12 cellular contexts compared by ENCODE assay signal in the genomic region with DNA sequence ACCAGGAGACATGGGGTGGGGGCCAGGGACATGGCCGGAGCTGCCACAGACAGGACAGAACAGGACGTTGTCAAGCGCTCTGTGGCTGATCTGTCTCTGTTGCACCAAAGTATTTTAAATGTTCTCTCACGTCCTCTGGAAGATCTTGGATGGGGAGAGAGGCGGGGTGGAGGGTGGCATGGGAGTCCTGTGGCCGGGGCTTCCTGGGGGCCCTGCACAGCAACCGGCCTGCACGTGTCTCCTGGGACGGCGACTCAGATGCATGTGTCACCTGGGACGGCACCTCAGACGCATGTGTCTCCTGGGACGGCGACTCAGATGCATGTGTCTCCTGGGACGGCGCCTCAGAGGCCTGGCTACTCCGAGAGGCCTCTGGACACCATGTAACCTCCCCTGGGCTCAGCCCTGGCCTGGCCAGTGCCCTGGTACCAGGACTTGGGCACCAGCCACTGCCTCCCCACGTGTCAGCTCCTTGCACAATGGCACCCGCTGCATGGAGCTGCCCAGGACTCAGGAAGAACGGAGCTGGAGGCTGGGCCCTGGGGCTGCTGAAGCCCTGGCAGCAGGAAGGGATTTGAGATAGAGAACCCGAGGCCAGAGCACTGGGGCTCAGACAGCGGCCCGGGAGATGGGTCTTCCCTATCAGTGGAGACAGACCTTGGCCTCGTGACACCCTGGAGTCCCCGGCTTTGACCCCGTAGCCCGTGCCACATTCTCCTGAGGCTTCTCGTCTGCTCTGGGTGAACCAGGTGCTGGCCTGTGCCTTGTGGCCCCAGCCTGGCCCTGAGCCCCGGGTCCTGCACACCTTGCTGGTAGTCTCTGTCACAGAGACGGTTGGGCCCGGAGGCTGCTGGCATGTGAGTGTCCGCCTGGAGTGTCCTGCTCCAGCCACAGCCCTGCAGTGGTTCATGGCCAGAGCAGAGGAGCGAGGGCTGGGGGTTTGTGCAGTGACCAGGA. TPM values are rescaled to one million over a fixed set of nuclear protein-coding genes. Genes with fewer than 3 reads are reported as not detected.
A peak's percentile ranks its signal among the peaks of the same experiment; 100 is the strongest.
DNase-seq lines count a peak whose midpoint lies in the region; ATAC-seq, FAIRE-seq and TF ChIP-seq lines count a peak whose summit lies in the region.
"Had no signal": no experiment of that assay in that cellular context is flagged by ENCODE, and none has a peak within 500 bp of the region (broad histone marks: within the 10 kb centered on the region; RNA-seq: fewer than 3 reads in every experiment).

No MANE protein-coding gene starts in this region.

- H3K27ac Mint-ChIP-seq in stimulated activated memory B cell treated with anti-CD40 and anti-IgM and Interleukin-4, amounts not matched to agents 10 μg/mL and 1 μg/mL and 100 μg/mL, for 72 hours: peak overlapping the region; percentile 53

- no peaks in the 10 kb centered on the region for H3K27me3 ChIP-seq in SU-DHL-6 (ENCODE audit: low read length)
- H3K27me3 ChIP-seq in SJCRH30: no peaks in the 10 kb centered on the region

- no peak for ATAC-seq in activated T-cell treated with anti-CD3 and anti-CD28 coated beads, Interleukin-2, amount 50 U/mL, for 4 hours
- ATAC-seq in stimulated activated memory B cell treated with anti-CD40 and anti-IgM and Interleukin-4, amounts not matched to agents 10 μg/mL and 1 μg/mL and 100 μg/mL, for 72 hours: peak; percentile 45

- no peaks in the 10 kb centered on the region for H3F3A ChIP-seq in SU-DHL-6 (ENCODE audit: insufficient read depth)

- no peak overlapping the region for H2AFZ ChIP-seq in SU-DHL-6 (ENCODE audit: low read depth, low read length, severe bottlenecking)

- H3K4me2 ChIP-seq in SU-DHL-6 (ENCODE audit: low read depth, low read length, poor library complexity, severe bottlenecking): peak overlapping the region; percentile 24

- no peaks in the 10 kb centered on the region for H3K4me1 ChIP-seq in SJCRH30

- H3K27ac ChIP-seq in SU-DHL-6 (ENCODE audit: low read depth, low read length) (no peak overlapping the region), SJCRH30 (no peak overlapping the region)

- H3K4me3 ChIP-seq in SU-DHL-6 (ENCODE audit: insufficient read depth, low read length, poor library complexity, severe bottlenecking): no peak overlapping the region
- no peak overlapping the region for H3K4me3 ChIP-seq in SJCRH30
- H3K4me3 ChIP-seq: mucosa of descending colon had no signal

- no peaks in the 10 kb centered on the region for H3K9me2 ChIP-seq in SU-DHL-6 (replicated peaks; ENCODE audit: insufficient read depth, low read length)

- H3K79me2 ChIP-seq in SU-DHL-6 (ENCODE audit: insufficient read depth, low read length): no peaks in the 10 kb centered on the region

- H3K27me3 Mint-ChIP-seq in activated T-cell treated with anti-CD3 and anti-CD28 coated beads, Interleukin-2, amount 50 U/mL, for 4 hours (ENCODE audit: low read depth): peaks cover 2% of the 10 kb centered on the region
- peaks cover 14% of the 10 kb centered on the region for H3K27me3 Mint-ChIP-seq in stimulated activated memory B cell treated with anti-CD40 and anti-IgM and Interleukin-4, amounts not matched to agents 10 μg/mL and 1 μg/mL and 100 μg/mL, for 72 hours

- H4K20me1 ChIP-seq in SU-DHL-6 (ENCODE audit: low read depth, low read length): no peaks in the 10 kb centered on the region

- no peaks in the 10 kb centered on the region for H3K9me3 Mint-ChIP-seq in activated T-cell treated with anti-CD3 and anti-CD28 coated beads, Interleukin-2, amount 50 U/mL, for 4 hours
- no peaks in the 10 kb centered on the region for H3K9me3 Mint-ChIP-seq in stimulated activated memory B cell treated with anti-CD40 and anti-IgM and Interleukin-4, amounts not matched to agents 10 μg/mL and 1 μg/mL and 100 μg/mL, for 72 hours
- H3K9me3 Mint-ChIP-seq: activated T-helper 1 cell treated with anti-CD3 and anti-CD28 coated beads, Interleukin-12 subunit alpha, Interleukin-12 subunit beta, Interleukin-2, Interleukin-4 antibody, amounts not matched to agents 30 ng/mL and 10 ng/mL and 1 ng/mL, durations not matched to agents 14 hours and 24 hours and 36 hours had no signal

- DNase-seq in activated T-cell treated with anti-CD3 and anti-CD28 coated beads, Interleukin-2, amount 50 U/mL, for 4 hours: peak; percentile 5
- DNase-seq in activated T-cell treated with anti-CD3 and anti-CD28 coated beads, Interleukin-2, amount 50 U/mL, for 1 hour: no peak
- DNase-seq in iris pigment epithelial cell (ENCODE audit: low read depth): peak; percentile 12
- no peak for DNase-seq in NCI-H1105 (lab: John Stamatoyannopoulos, UW)
- DNase-seq in H54 (ENCODE audit: insufficient read length, low spot score): no peak
- DNase-seq in SJCRH30: no peak
- DNase-seq: NK-92 treated with Interleukin-12 subunit alpha and Interleukin-12 subunit beta, amount 100 ng/mL, for 24 hours had no signal

- H3K9ac ChIP-seq in SU-DHL-6 (ENCODE audit: low read length): no peak overlapping the region

- no peak for FAIRE-seq in H54 (lab: Jason Lieb, UNC)

- H3K9me3 ChIP-seq in SU-DHL-6 (ENCODE audit: insufficient read depth, low read length) (no peaks in the 10 kb centered on the region), SJCRH30 (replicated peaks) (no peaks in the 10 kb centered on the region)
- H3K9me3 ChIP-seq: gastrocnemius medialis, mucosa of descending colon had no signal

- H3K4me1 Mint-ChIP-seq in activated T-cell treated with anti-CD3 and anti-CD28 coated beads, Interleukin-2, amount 50 U/mL, for 4 hours (ENCODE audit: low read depth): peaks cover 13% of the 10 kb centered on the region
- peaks cover 27% of the 10 kb centered on the region for H3K4me1 Mint-ChIP-seq in stimulated activated memory B cell treated with anti-CD40 and anti-IgM and Interleukin-4, amounts not matched to agents 10 μg/mL and 1 μg/mL and 100 μg/mL, for 72 hours

- TF ChIP-seq CTCF in SU-DHL-6 (IDR thresholded peaks at IDR 0.05; ENCODE audit: insufficient read depth, low read length, poor library complexity, severe bottlenecking): no peak

- H3K36me3 Mint-ChIP-seq in activated T-cell treated with anti-CD3 and anti-CD28 coated beads, Interleukin-2, amount 50 U/mL, for 4 hours (ENCODE audit: insufficient read depth): no peaks in the 10 kb centered on the region
- no peaks in the 10 kb centered on the region for H3K36me3 Mint-ChIP-seq in stimulated activated memory B cell treated with anti-CD40 and anti-IgM and Interleukin-4, amounts not matched to agents 10 μg/mL and 1 μg/mL and 100 μg/mL, for 72 hours

- no peak for TF ChIP-seq POLR2A in H54 (IDR thresholded peaks at IDR 0.05; ENCODE audit: low read depth, low read length)

- H3K36me3 ChIP-seq in SU-DHL-6 (ENCODE audit: low read length) (no peaks in the 10 kb centered on the region), SJCRH30 (no peaks in the 10 kb centered on the region)
- H3K36me3 ChIP-seq: gastrocnemius medialis had no signal

- H3K4me3 Mint-ChIP-seq in activated T-cell treated with anti-CD3 and anti-CD28 coated beads, Interleukin-2, amount 50 U/mL, for 4 hours: peak overlapping the region; percentile 13
- H3K4me3 Mint-ChIP-seq in stimulated activated memory B cell treated with anti-CD40 and anti-IgM and Interleukin-4, amounts not matched to agents 10 μg/mL and 1 μg/mL and 100 μg/mL, for 72 hours: peak overlapping the region; percentile 38

RNA-seq across cellular contexts. Expression of a gene that starts 14.7 kb away (rescaled TPM):
- 10 to 100 TPM; 69.0 to 94.9 (median 77.7) TPM for total RNA-seq in activated T-cell treated with anti-CD3 and anti-CD28 coated beads, Interleukin-2, amount 50 U/mL, for 4 hours
- total RNA-seq in SJCRH30 (2014; rRNA removed; shearing (Covaris generic)): 27.6 and 27.8 TPM in 2 replicates

Comparison
In these comparisons a context has a peak if more than half of its experiments do, and no peak if none do; other contexts are left out.
1. DNase-seq: peak in activated T-cell treated with anti-CD3 and anti-CD28 coated beads, Interleukin-2, amount 50 U/mL, for 4 hours (single experiment) and iris pigment epithelial cell (single experiment); none in activated T-cell treated with anti-CD3 and anti-CD28 coated beads, Interleukin-2, amount 50 U/mL, for 1 hour (single experiment), NCI-H1105 (single experiment), H54 (single experiment) and SJCRH30 (0 of 2).